Comparison of ENCODE assay signal across 1 cellular context in the genomic region with DNA sequence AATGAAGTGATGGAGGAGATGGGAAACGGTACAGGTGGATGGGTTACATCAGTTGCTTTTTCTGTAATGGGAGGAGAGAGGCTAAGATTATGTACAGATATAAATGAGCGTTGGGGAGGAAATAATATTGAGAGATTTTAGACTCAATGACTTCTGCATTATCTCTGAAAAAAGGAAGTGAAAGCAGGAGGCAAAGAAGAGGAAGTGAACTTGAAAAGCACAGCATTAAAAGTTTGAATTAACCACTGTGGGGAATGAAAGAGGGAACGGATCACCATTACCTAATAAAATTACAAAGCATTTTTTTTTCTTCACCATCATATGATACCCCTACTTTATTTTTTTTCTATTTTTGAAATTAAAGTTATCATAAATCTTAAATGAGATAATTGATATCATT.
TF ChIP-seq lines count a peak whose summit lies in the region.

No MANE protein-coding gene starts in this region.

TF ChIP-seq in WTC11, 78 proteins besides CTCF, POLR2A, EP300 and RAD21 (continued from another document):
- TF ChIP-seq, protein P1, sequence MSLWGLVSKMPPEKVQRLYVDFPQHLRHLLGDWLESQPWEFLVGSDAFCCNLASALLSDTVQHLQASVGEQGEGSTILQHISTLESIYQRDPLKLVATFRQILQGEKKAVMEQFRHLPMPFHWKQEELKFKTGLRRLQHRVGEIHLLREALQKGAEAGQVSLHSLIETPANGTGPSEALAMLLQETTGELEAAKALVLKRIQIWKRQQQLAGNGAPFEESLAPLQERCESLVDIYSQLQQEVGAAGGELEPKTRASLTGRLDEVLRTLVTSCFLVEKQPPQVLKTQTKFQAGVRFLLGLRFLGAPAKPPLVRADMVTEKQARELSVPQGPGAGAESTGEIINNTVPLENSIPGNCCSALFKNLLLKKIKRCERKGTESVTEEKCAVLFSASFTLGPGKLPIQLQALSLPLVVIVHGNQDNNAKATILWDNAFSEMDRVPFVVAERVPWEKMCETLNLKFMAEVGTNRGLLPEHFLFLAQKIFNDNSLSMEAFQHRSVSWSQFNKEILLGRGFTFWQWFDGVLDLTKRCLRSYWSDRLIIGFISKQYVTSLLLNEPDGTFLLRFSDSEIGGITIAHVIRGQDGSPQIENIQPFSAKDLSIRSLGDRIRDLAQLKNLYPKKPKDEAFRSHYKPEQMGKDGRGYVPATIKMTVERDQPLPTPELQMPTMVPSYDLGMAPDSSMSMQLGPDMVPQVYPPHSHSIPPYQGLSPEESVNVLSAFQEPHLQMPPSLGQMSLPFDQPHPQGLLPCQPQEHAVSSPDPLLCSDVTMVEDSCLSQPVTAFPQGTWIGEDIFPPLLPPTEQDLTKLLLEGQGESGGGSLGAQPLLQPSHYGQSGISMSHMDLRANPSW (CRISPR knock-in tag; conservative IDR thresholded peaks at IDR 0.05; ENCODE audit: low read depth): no peak
- TF ChIP-seq TEAD4 (CRISPR knock-in tag; IDR thresholded peaks at IDR 0.05) (no peak), MYBL2 (CRISPR knock-in tag; IDR thresholded peaks at IDR 0.05) (no peak), ZNF396 (CRISPR knock-in tag; IDR thresholded peaks at IDR 0.05; ENCODE audit: borderline replicate concordance) (no peak), MXD4 (CRISPR knock-in tag; IDR thresholded peaks at IDR 0.05; ENCODE audit: borderline replicate concordance) (no peak), NFYB (CRISPR knock-in tag; conservative IDR thresholded peaks at IDR 0.05; ENCODE audit: low read depth) (no peak)
- TF ChIP-seq, protein P2, sequence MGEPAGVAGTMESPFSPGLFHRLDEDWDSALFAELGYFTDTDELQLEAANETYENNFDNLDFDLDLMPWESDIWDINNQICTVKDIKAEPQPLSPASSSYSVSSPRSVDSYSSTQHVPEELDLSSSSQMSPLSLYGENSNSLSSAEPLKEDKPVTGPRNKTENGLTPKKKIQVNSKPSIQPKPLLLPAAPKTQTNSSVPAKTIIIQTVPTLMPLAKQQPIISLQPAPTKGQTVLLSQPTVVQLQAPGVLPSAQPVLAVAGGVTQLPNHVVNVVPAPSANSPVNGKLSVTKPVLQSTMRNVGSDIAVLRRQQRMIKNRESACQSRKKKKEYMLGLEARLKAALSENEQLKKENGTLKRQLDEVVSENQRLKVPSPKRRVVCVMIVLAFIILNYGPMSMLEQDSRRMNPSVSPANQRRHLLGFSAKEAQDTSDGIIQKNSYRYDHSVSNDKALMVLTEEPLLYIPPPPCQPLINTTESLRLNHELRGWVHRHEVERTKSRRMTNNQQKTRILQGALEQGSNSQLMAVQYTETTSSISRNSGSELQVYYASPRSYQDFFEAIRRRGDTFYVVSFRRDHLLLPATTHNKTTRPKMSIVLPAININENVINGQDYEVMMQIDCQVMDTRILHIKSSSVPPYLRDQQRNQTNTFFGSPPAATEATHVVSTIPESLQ (CRISPR knock-in tag; IDR thresholded peaks at IDR 0.05): no peak
- TF ChIP-seq, protein P3, sequence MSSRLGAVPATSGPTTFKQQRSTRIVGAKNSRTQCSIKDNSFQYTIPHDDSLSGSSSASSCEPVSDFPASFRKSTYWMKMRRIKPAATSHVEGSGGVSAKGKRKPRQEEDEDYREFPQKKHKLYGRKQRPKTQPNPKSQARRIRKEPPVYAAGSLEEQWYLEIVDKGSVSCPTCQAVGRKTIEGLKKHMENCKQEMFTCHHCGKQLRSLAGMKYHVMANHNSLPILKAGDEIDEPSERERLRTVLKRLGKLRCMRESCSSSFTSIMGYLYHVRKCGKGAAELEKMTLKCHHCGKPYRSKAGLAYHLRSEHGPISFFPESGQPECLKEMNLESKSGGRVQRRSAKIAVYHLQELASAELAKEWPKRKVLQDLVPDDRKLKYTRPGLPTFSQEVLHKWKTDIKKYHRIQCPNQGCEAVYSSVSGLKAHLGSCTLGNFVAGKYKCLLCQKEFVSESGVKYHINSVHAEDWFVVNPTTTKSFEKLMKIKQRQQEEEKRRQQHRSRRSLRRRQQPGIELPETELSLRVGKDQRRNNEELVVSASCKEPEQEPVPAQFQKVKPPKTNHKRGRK (CRISPR knock-in tag; IDR thresholded peaks at IDR 0.05; ENCODE audit: borderline replicate concordance): no peak
